26 cellular contexts compared by ENCODE assay signal in the genomic region with DNA sequence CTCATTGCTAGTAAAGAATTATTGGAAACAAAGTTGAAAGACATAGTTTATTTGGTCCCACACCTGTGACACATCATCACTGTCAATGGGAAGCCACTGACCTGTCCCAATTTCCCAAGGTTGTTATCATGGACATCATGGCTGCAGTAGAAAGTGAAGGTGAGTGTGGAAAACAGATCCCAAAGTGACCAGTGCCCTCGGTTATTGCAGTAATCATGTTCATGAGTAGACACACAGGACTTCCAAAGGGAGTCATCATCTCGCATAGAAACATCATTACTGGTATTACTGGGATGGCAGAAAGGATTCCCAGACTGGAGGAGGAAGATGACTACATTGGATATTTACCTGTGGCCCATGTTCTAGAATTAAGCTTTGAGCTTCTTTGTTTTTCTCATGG.
"Had no signal": no experiment of that assay in that cellular context is flagged by ENCODE, and none has a peak within 500 bp of the region (broad histone marks: within the 10 kb centered on the region; RNA-seq: fewer than 3 reads in every experiment).

No MANE protein-coding gene starts in this region.

- H3K27ac ChIP-seq: stomach, suprapubic skin, testis, thoracic aorta, tibial artery, tibial nerve, transverse colon, upper lobe of left lung, upper lobe of right lung, uterus, vagina had no signal

- FAIRE-seq: urothelium cell line had no signal

- H3K9me3 ChIP-seq: stomach, suprapubic skin, testis, thoracic aorta, tibial artery, tibial nerve, transverse colon, upper lobe of left lung, upper lobe of right lung, uterus, vagina had no signal

- ATAC-seq: stimulated activated effector memory CD8-positive, alpha-beta T cell treated with anti-CD3 and anti-CD28 coated beads, Interleukin-12 subunit alpha, Interleukin-12 subunit beta, amount 100 ng/mL, for 72 hours; stimulated activated memory B cell treated with anti-CD40 and anti-IgM and Interleukin-4, amounts not matched to agents 10 μg/mL and 1 μg/mL and 100 μg/mL, for 72 hours; stimulated activated naive B cell treated with anti-CD40 and anti-IgM and Interleukin-4, amounts not matched to agents 10 μg/mL and 1 μg/mL and 100 μg/mL, for 72 hours; stimulated activated naive CD8-positive, alpha-beta T cell treated with anti-CD3 and anti-CD28 coated beads, Interleukin-15, amount 100 ng/mL, for 72 hours; stimulated activated naive CD8-positive, alpha-beta T cell treated with anti-CD3 and anti-CD28 coated beads, Interleukin-15, Interleukin-2, amounts not matched to agents 100 U/mL and 50 U/mL, for 24 hours; upper lobe of right lung had no signal

- DNase-seq: stimulated activated CD4-positive, alpha-beta T cell treated with anti-CD3 and anti-CD28 coated beads, Interleukin-2, amount 100 ng/mL, for 48 hours; stimulated activated CD4-positive, alpha-beta T cell treated with anti-CD3 and anti-CD28 coated beads, Interleukin-4, amount 100 ng/mL, for 1 hour; stimulated activated CD4-positive, alpha-beta T cell treated with anti-CD3 and anti-CD28 coated beads, Interleukin-4, amount 100 ng/mL, for 24 hours; stimulated activated CD4-positive, alpha-beta T cell treated with anti-CD3 and anti-CD28 coated beads, Interleukin-4, amount 100 ng/mL, for 4 hours; stimulated activated CD8-positive, alpha-beta memory T cell treated with anti-CD3 and anti-CD28 coated beads, Interleukin-4, amount 100 ng/mL, for 48 hours; stimulated activated naive B cell treated with anti-CD40 and anti-IgM and Interleukin-4, amounts not matched to agents 10 μg/mL and 1 μg/mL and 100 μg/mL, for 72 hours; stimulated activated naive CD4-positive, alpha-beta T cell; stimulated activated naive CD4-positive, alpha-beta T cell treated with Interleukin-2 at 50 U/mL for 16 hours; stimulated activated naive CD8-positive, alpha-beta T cell treated with anti-CD3 and anti-CD28 coated beads, Interleukin-15, amount 100 ng/mL, for 72 hours; stimulated activated naive CD8-positive, alpha-beta T cell treated with anti-CD3 and anti-CD28 coated beads, Interleukin-15, Interleukin-2, amounts not matched to agents 100 U/mL and 50 U/mL, for 24 hours; stomach; substantia nigra; testis; tibial artery; transverse colon; trophoblast cell; upper lobe of left lung; upper lobe of right lung; uterus had no signal

- H3K27me3 ChIP-seq: stomach, suprapubic skin, testis, tibial artery, tibial nerve, transverse colon, upper lobe of left lung, upper lobe of right lung, uterus, vagina had no signal

- H3K4me1 ChIP-seq: testis, tibial artery, transverse colon, upper lobe of left lung, upper lobe of right lung, uterus, vagina had no signal

- H3K4me3 ChIP-seq: stomach, suprapubic skin, testis, thoracic aorta, tibial artery, tibial nerve, transverse colon, upper lobe of left lung, upper lobe of right lung, uterus, vagina had no signal

- H3K36me3 ChIP-seq: stomach, suprapubic skin, thoracic aorta, tibial artery, transverse colon, upper lobe of left lung, upper lobe of right lung, uterus, vagina had no signal
